In genomic region chr11:126232683-126233082, GRCh38 we compare ENCODE assay signal across 23 cellular contexts. TPM values are rescaled to one million over a fixed set of nuclear protein-coding genes. Genes with fewer than 3 reads are reported as not detected.
A peak's percentile ranks its signal among the peaks of the same experiment; 100 is the strongest.
DNase-seq lines count a peak whose midpoint lies in the region; ATAC-seq, FAIRE-seq and TF ChIP-seq lines count a peak whose summit lies in the region.
"Had no signal": no experiment of that assay in that cellular context is flagged by ENCODE, and none has a peak within 500 bp of the region (broad histone marks: within the 10 kb centered on the region; RNA-seq: fewer than 3 reads in every experiment).

No MANE protein-coding gene starts in this region.

- no peak overlapping the region for H3K4me3 Mint-ChIP-seq in type B pancreatic cell
- H3K4me3 Mint-ChIP-seq: CD14-positive monocyte; CD4-positive, alpha-beta T cell; CD8-positive, alpha-beta memory T cell; GM23338; H9; HFFc6 had no signal

- no peaks in the 10 kb centered on the region for H3K4me1 Mint-ChIP-seq in type B pancreatic cell (ENCODE audit: unreplicated experiment)
- H3K4me1 Mint-ChIP-seq: CD14-positive monocyte, GM23338, H9 had no signal

- no peaks in the 10 kb centered on the region for H3K9me3 ChIP-seq in PC-3 (ENCODE audit: low read length)
- H3K9me3 ChIP-seq: A549; BE2C; BLaER1 treated with 17β-estradiol and CSF1 and Interleukin-3, amounts not matched to agents 10 nM and 100 nM had no signal

- H3K4me1 ChIP-seq in PC-3 (ENCODE audit: insufficient read depth, low read length) = peaks cover 30% of the 10 kb centered on the region

- no peaks in the 10 kb centered on the region for H3K27me3 Mint-ChIP-seq in type B pancreatic cell
- H3K27me3 Mint-ChIP-seq: CD4-positive, alpha-beta T cell; CD8-positive, alpha-beta memory T cell had no signal

- peaks cover 17% of the 10 kb centered on the region for H3K36me3 Mint-ChIP-seq in type B pancreatic cell

- POLR2A ChIA-PET in PC-3 (lab: Charles Lee; ENCODE audit: unreplicated experiment) = no interaction called here

- CTCF ChIA-PET in PC-3 (lab: Charles Lee) = no interaction called here

- no peaks in the 10 kb centered on the region for H3F3A ChIP-seq in PC-3 (ENCODE audit: low read length, unreplicated experiment)

- no peak overlapping the region for H2AFZ ChIP-seq in PC-3 (ENCODE audit: low read length)
- H2AFZ ChIP-seq: GM23338 had no signal

- intact Hi-C loops in PC-3 (cut with micrococcal nuclease) = loop anchor here (2.0 kb wide), 2 partner anchors 22 to 36 kb away; partner anchors contain the start of genes FAM118B, FOXRED1, RPUSD4 and SRPRA

- no peak overlapping the region for H3K4me3 ChIP-seq in PC-3 (ENCODE audit: low read length)
- H3K4me3 ChIP-seq: A549; BLaER1 treated with 17β-estradiol and CSF1 and Interleukin-3, amounts not matched to agents 10 nM and 100 nM; GM23338 had no signal

- H4K20me1 ChIP-seq in PC-3 (ENCODE audit: low read length) = no peaks in the 10 kb centered on the region

- H3K9ac ChIP-seq in PC-3 (ENCODE audit: low read length) = peak overlapping the region; percentile 27; the same call in 1 of the 2 replicates
- H3K9ac ChIP-seq: BLaER1 treated with 17β-estradiol and CSF1 and Interleukin-3, amounts not matched to agents 10 nM and 100 nM had no signal

- H3K9me3 Mint-ChIP-seq in type B pancreatic cell = no peaks in the 10 kb centered on the region
- H3K9me3 Mint-ChIP-seq: CD14-positive monocyte; CD4-positive, alpha-beta T cell; CD8-positive, alpha-beta memory T cell; GM23338; H9; HFFc6 had no signal

- H3K27ac ChIP-seq in PC-3 (ENCODE audit: low read length) (peak overlapping the region; percentile 86), VCaP (peak overlapping the region; percentile 55)
- H3K27ac ChIP-seq: 22Rv1; A549; BLaER1 treated with 17β-estradiol and CSF1 and Interleukin-3, amounts not matched to agents 10 nM and 100 nM had no signal

- peak; percentile 59 for ATAC-seq in PC-3
- ATAC-seq in GM19467 (IDR thresholded peaks at IDR 0.05; ENCODE audit: unreplicated experiment) = no peak
- ATAC-seq in HG02610 (IDR thresholded peaks at IDR 0.05; ENCODE audit: unreplicated experiment) = no peak
- ATAC-seq: A549, GM23338, HCT116 had no signal

- H3K36me3 ChIP-seq in PC-3 (ENCODE audit: low read depth, low read length) = peaks cover 3% of the 10 kb centered on the region; the same call in 1 of the 2 replicates

- DNase-seq in PC-3 = peak; percentile 64
- no peak for DNase-seq in frontal cortex (ENCODE audit: low spot score in 2 of 2)
- no peak for DNase-seq in type B pancreatic cell (ENCODE audit: extremely low spot score, unreplicated experiment)
- no peak for DNase-seq in activated naive CD4-positive, alpha-beta T cell treated with Interleukin-2 at 50 U/mL for 16 hours
- DNase-seq: ACHN; AML-193; BE2C; CD4-positive, alpha-beta T cell; CD8-positive, alpha-beta memory T cell; DMS53; H9 had no signal

- no peak overlapping the region for H3K27ac Mint-ChIP-seq in type B pancreatic cell
- H3K27ac Mint-ChIP-seq: CD14-positive monocyte; CD4-positive, alpha-beta T cell; CD8-positive, alpha-beta memory T cell; GM23338; H9; HFFc6 had no signal

- peak; percentile 69 for FAIRE-seq in A204.1 (lab: Jason Lieb, UNC)
- FAIRE-seq in frontal cortex (lab: Jason Lieb, UNC) = peak; percentile 98
- FAIRE-seq: A549, GM12892 had no signal

- no TSS peak for BruUV-seq in PC-3 (replicated peaks; lab: Mats Ljungman, UMichigan)

- no peaks in the 10 kb centered on the region for H3K27me3 ChIP-seq in PC-3 (ENCODE audit: low read length)
- H3K27me3 ChIP-seq: BE2C; BLaER1 treated with 17β-estradiol and CSF1 and Interleukin-3, amounts not matched to agents 10 nM and 100 nM had no signal

- H3K4me2 ChIP-seq in PC-3 (ENCODE audit: low read length) = peak overlapping the region; percentile 54; the same call in 1 of the 2 replicates
- H3K4me2 ChIP-seq: A549; BLaER1 treated with 17β-estradiol and CSF1 and Interleukin-3, amounts not matched to agents 10 nM and 100 nM; GM23338 had no signal

- TF ChIP-seq CTCF in PC-3 (conservative IDR thresholded peaks at IDR 0.05; ENCODE audit: low read depth, low read length) = no peak
- no peak for TF ChIP-seq CTCF in VCaP (conservative IDR thresholded peaks at IDR 0.05)
- TF ChIP-seq CTCF in type B pancreatic cell (conservative IDR thresholded peaks at IDR 0.05) = no peak

- peaks cover 18% of the 10 kb centered on the region for H3K79me2 ChIP-seq in PC-3 (ENCODE audit: low read length)

- H3K9me2 ChIP-seq in PC-3 (replicated peaks; ENCODE audit: low read length) = no peaks in the 10 kb centered on the region

RNA-seq across cellular contexts. Expression of gene FAM118B, which starts 21.1 kb away (rescaled TPM):
- 17.0 and 24.3 TPM in 2 replicates for total RNA-seq in PC-3 (2014; rRNA removed)
- 20.0 TPM for total RNA-seq in frontal cortex
- total RNA-seq in type B pancreatic cell (ENCODE audit: low replicate concordance) = 20.2 and 24.8 TPM in 2 replicates

RNA-seq across cellular contexts. Expression of gene RPUSD4, which starts 21.2 kb away (rescaled TPM):
- total RNA-seq in PC-3 (2014; rRNA removed) (39.7 and 40.2 TPM in 2 replicates), frontal cortex (36.3 TPM), type B pancreatic cell (ENCODE audit: low replicate concordance) (25.3 and 41.7 TPM in 2 replicates)

RNA-seq across cellular contexts. Expression of gene SRPRA, which starts 36.0 kb away (rescaled TPM):
- total RNA-seq in PC-3 (2014; rRNA removed) (140 and 143 TPM in 2 replicates), frontal cortex (6.9 TPM), type B pancreatic cell (ENCODE audit: low replicate concordance) (76.6 and 105 TPM in 2 replicates)

RNA-seq across cellular contexts. Expression of gene FOXRED1, which starts 36.3 kb away (rescaled TPM):
- 55.6 and 72.0 TPM in 2 replicates for total RNA-seq in PC-3 (2014; rRNA removed)
- 18.3 TPM for total RNA-seq in frontal cortex
- total RNA-seq in type B pancreatic cell (ENCODE audit: low replicate concordance) = 32.5 and 49.6 TPM in 2 replicates

RNA-seq across cellular contexts. Expression of gene TIRAP, which starts 50.2 kb away (rescaled TPM):
- 8.4 and 12.1 TPM in 2 replicates for total RNA-seq in PC-3 (2014; rRNA removed)
- 2.0 TPM for total RNA-seq in frontal cortex
- 10.4 and 11.7 TPM in 2 replicates for total RNA-seq in type B pancreatic cell (ENCODE audit: low replicate concordance)
